In genomic region chr19:778910-779653, GRCh38 we compare ENCODE assay signal across 10 cellular contexts. TPM values are rescaled to one million over a fixed set of nuclear protein-coding genes. Genes with fewer than 3 reads are reported as not detected.
A peak's percentile ranks its signal among the peaks of the same experiment; 100 is the strongest.
DNase-seq lines count a peak whose midpoint lies in the region; ATAC-seq and TF ChIP-seq lines count a peak whose summit lies in the region.
"Had no signal": no experiment of that assay in that cellular context is flagged by ENCODE, and none has a peak within 500 bp of the region (broad histone marks: within the 10 kb centered on the region; RNA-seq: fewer than 3 reads in every experiment).

No MANE protein-coding gene starts in this region.

- H3K27ac ChIP-seq in SJSA1 (peak overlapping the region; percentile 68), prostate gland (peak overlapping the region; percentile 33 to 35)

- ATAC-seq in GM18858 (IDR thresholded peaks at IDR 0.05; ENCODE audit: unreplicated experiment) (no peak), GM19452 (IDR thresholded peaks at IDR 0.05; ENCODE audit: unreplicated experiment) (no peak)

- intact Hi-C loops in prostate gland (cut with DNase I): loop anchor here (10.0 kb wide), 1 partner anchor 206 kb away; the partner anchor contains the start of gene WDR18

- H3K9me3 ChIP-seq in SJSA1 (replicated peaks) (no peaks in the 10 kb centered on the region), prostate gland (no peaks in the 10 kb centered on the region)

- H3K27me3 ChIP-seq in SJSA1 (replicated peaks) (no peaks in the 10 kb centered on the region), prostate gland (replicated peaks; ENCODE audit: insufficient read depth) (no peaks in the 10 kb centered on the region)

- peak overlapping the region; percentile 12; the same call in 1 of the 2 replicates for H3K4me3 ChIP-seq in SJSA1
- H3K4me3 ChIP-seq in prostate gland: no peak overlapping the region

- WGBS in prostate gland: 55% methylated on average over 36 of the region's 36 CpGs

- DNase-seq in ELF-1 (ENCODE audit: low read depth, low spot score) (peak; percentile 83), SJSA1 (ENCODE audit: low read depth in 1 of 2, low spot score in 2 of 2) (peak; percentile 93 to 95), fibroblast of the conjunctiva (ENCODE audit: low read depth) (peak; percentile 84), prostate gland (ENCODE audit: low spot score) (peak; percentile 63), pons (ENCODE audit: low spot score) (no peak), cortex of kidney (lab: John Stamatoyannopoulos, UW) (no peak)
- DNase-seq: GDM1, hippocampal formation had no signal

- no peak for TF ChIP-seq CTCF in prostate gland (IDR thresholded peaks at IDR 0.05)

- H3K4me1 ChIP-seq in SJSA1 (replicated peaks) (peaks cover 59% of the 10 kb centered on the region), prostate gland (replicated peaks) (peaks cover 5% of the 10 kb centered on the region)

- no peak for TF ChIP-seq POLR2A in prostate gland (IDR thresholded peaks at IDR 0.05)

- H3K36me3 ChIP-seq in SJSA1 (peaks cover 19% of the 10 kb centered on the region; the same call in 1 of the 2 replicates), prostate gland (no peaks in the 10 kb centered on the region)

RNA-seq across cellular contexts. Expression of gene PTBP1, which starts 18.2 kb away (rescaled TPM):
- 177 and 308 TPM in 2 replicates for total RNA-seq in SJSA1 (2014; rRNA removed; shearing (Covaris generic))
- 100 to 1,000 TPM; 153 to 222 TPM for total RNA-seq in prostate gland

RNA-seq across cellular contexts. Expression of gene MISP, which starts 28.2 kb away (rescaled TPM):
- 0.11 TPM in 1 of 2 replicates, not detected in the other for total RNA-seq in SJSA1 (2014; rRNA removed; shearing (Covaris generic))
- 1 to 10 TPM; 7.3 to 9.3 TPM for total RNA-seq in prostate gland

RNA-seq across cellular contexts. Expression of gene PLPPR3, which starts 42.7 kb away (rescaled TPM):
- 1.1 and 2.3 TPM in 2 replicates for total RNA-seq in SJSA1 (2014; rRNA removed; shearing (Covaris generic))
- total RNA-seq in prostate gland: 10 to 100 TPM in 1 of 2 donors, under 1 TPM in 1; 0.27 to 20.3 TPM

RNA-seq across cellular contexts. Expression of gene AZU1, which starts 48.6 kb away (rescaled TPM):
- total RNA-seq in SJSA1 (2014; rRNA removed; shearing (Covaris generic)): not detected in 2 replicates
- 1 to 10 TPM in 1 of 2 donors, not detected in 1; 6.9 TPM for total RNA-seq in prostate gland

Comparison
In these comparisons a context has a peak if more than half of its experiments do, and no peak if none do; other contexts are left out.
1. DNase-seq: peak in ELF-1 (single experiment), SJSA1 (2 of 2), fibroblast of the conjunctiva (single experiment) and prostate gland (single experiment); none in pons (single experiment) and cortex of kidney (single experiment).